Comparison of ENCODE assay signal across 10 cellular contexts in the genomic region with DNA sequence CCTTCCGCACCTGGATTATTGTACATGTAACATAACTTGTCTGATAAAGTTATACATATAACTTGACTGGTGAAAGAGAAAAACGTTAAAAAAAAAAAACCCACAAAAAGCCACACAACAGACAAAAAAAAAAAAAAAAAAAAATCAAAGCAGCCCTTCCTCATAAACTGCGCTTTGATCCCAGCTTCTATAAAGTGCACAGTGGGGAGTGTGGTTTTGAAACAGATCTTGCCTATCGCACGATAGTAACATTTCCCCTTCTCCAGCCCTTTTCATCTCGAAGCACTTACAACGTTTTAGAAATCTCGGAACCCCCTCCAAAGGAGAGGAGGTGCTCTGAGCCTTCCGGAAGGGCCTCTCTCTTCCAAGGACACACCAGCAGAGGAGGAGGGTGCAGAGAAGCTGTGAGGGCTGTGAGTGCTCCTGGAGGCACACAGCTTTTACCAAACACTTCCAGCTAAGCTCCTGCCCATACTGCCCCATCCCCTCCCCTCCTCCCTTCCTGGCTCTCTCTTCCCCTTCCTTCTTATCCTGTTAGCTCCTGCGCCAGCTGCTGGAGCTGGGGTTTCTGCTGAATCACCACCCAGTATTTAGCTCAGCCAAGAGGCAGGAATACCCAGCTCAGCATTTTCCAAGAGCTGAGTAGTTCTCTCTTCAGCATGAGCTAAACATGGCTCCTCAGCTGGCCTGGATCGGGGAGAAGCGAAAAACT. TPM values are rescaled to one million over a fixed set of nuclear protein-coding genes. Genes with fewer than 3 reads are reported as not detected.
DNase-seq lines count a peak whose midpoint lies in the region; ATAC-seq, FAIRE-seq and TF ChIP-seq lines count a peak whose summit lies in the region.
"Had no signal": no experiment of that assay in that cellular context is flagged by ENCODE, and none has a peak within 500 bp of the region (broad histone marks: within the 10 kb centered on the region; RNA-seq: fewer than 3 reads in every experiment).

No MANE protein-coding gene starts in this region.

- H3K4me1 ChIP-seq in heart right ventricle, result peaks cover 4 to 44% (median 26%) of the 10 kb centered on the region in 9 donors

- H3K27ac ChIP-seq in heart right ventricle, result peak overlapping the region; percentile 80 to 97 (median 90)

- H3K4me3 ChIP-seq in heart right ventricle, result peak overlapping the region in 7 of 10 donors; percentile 4 to 46 (median 32)

- H3K9me3 ChIP-seq in heart right ventricle, result no peaks in the 10 kb centered on the region

- H3K27me3 Mint-ChIP-seq in Calu3 (ENCODE audit: unreplicated experiment), result peaks cover 48% of the 10 kb centered on the region

- H3K9me3 Mint-ChIP-seq in Calu3 (ENCODE audit: low read depth, unreplicated experiment), result no peaks in the 10 kb centered on the region
- H3K9me3 Mint-ChIP-seq: activated B cell treated with CpG ODN at 0.5 μM for 24 hours had no signal

- no peak overlapping the region for H3K27ac Mint-ChIP-seq in Calu3 (ENCODE audit: unreplicated experiment)
- H3K27ac Mint-ChIP-seq: activated B cell treated with CpG ODN at 0.5 μM for 24 hours had no signal

- no peak for FAIRE-seq in GM12892 (lab: Jason Lieb, UNC)
- FAIRE-seq: A204.1 had no signal

- no TSS peak for BruUV-seq in Calu3 (replicated peaks; lab: Mats Ljungman, UMichigan)

- H3K27me3 ChIP-seq in heart right ventricle, result no peaks in the 10 kb centered on the region

- intact Hi-C loops in heart right ventricle (cut with DNase I), result loop anchor here in 2 of 10 donors (1.0 to 5.0 kb wide), 2 partner anchors 13 to 33 kb away; no protein-coding TSS in a partner anchor
- intact Hi-C loops in posterior vena cava (cut with DNase I), result no loop called here
- intact Hi-C loops in Calu3 (cut with micrococcal nuclease; ENCODE audit: unreplicated experiment), result no loop called here

- H3K36me3 ChIP-seq in heart right ventricle, result no peaks in the 10 kb centered on the region

- no peak for TF ChIP-seq POLR2A in GM12892 (IDR thresholded peaks at IDR 0.05; ENCODE audit: low read depth, low read length)

- no peaks in the 10 kb centered on the region for H3K4me1 Mint-ChIP-seq in Calu3 (ENCODE audit: low read depth, unreplicated experiment)
- H3K4me1 Mint-ChIP-seq: activated B cell treated with CpG ODN at 0.5 μM for 24 hours had no signal

- H3K4me3 Mint-ChIP-seq in Calu3 (ENCODE audit: low read depth, unreplicated experiment), result no peak overlapping the region
- H3K4me3 Mint-ChIP-seq: activated B cell treated with CpG ODN at 0.5 μM for 24 hours had no signal

- DNase-seq in DMS153 (lab: John Stamatoyannopoulos, UW) (peak; percentile 25), DMS153 treated with DMSO at 0.1 percent for 48 hours (lab: John Stamatoyannopoulos, UW; ENCODE audit: unreplicated experiment) (no peak), UCSD-AML1 (lab: John Stamatoyannopoulos, UW; ENCODE audit: unreplicated experiment) (peak; percentile 49), heart right ventricle (peak; percentile 71 to 80), posterior vena cava (ENCODE audit: low spot score) (peak; percentile 92), Calu3 (no peak), GM12892 (ENCODE audit: insufficient read length) (no peak)
- DNase-seq: activated B cell treated with CpG ODN at 0.5 μM for 24 hours had no signal

- peak; percentile 75 to 89 (median 86) for ATAC-seq in heart right ventricle
- no peak for ATAC-seq in HG02852 (IDR thresholded peaks at IDR 0.05; ENCODE audit: unreplicated experiment)

- 22 to 28% methylated on average over 12 of the region's 12 CpGs for WGBS in heart right ventricle, 2 donors

- TF ChIP-seq CTCF in heart right ventricle (IDR thresholded peaks at IDR 0.05) (peak in 1 of 9 donors; percentile 16), Calu3 (IDR thresholded peaks at IDR 0.05; ENCODE audit: unreplicated experiment) (no peak)

- no peaks in the 10 kb centered on the region for H3K36me3 Mint-ChIP-seq in Calu3 (ENCODE audit: insufficient read depth, unreplicated experiment)

- CTCF ChIA-PET in Calu3 (lab: Charles Lee), result interaction anchor here (1.1 kb wide), 1 partner anchor 181 kb away, joined by 3 read pairs; no protein-coding TSS in a partner anchor

RNA-seq across cellular contexts. Expression of a gene that starts 28.4 kb away (rescaled TPM):
- total RNA-seq in heart right ventricle, result 10 to 100 TPM in 4 of 10 donors, 1 to 10 TPM in 6; 5.9 to 14.8 (median 9.6) TPM
- 10 to 100 TPM in 1 of 2 donors, 1 to 10 TPM in 1; 7.8 to 14.9 TPM for polyA plus RNA-seq in heart right ventricle
- 10 to 100 TPM; 17.4 to 31.0 TPM for total RNA-seq in posterior vena cava
- 0.29 TPM in 1 of 2 replicates, not detected in the other for total RNA-seq in Calu3 (2022)
- polyA plus RNA-seq in GM12892 (2012; ENCODE audit: missing spikeins), result not detected

RNA-seq across cellular contexts. Expression of a gene that starts 36.0 kb away (rescaled TPM):
- total RNA-seq in heart right ventricle (under 1 TPM in 1 of 10 donors, not detected in 9; 0.53 TPM), posterior vena cava (under 1 TPM in 1 of 2 donors, not detected in 1; 0.19 TPM), Calu3 (2022) (not detected in 2 replicates)
- under 1 TPM in 1 of 2 donors, not detected in 1; 0.07 TPM for polyA plus RNA-seq in heart right ventricle
- polyA plus RNA-seq in GM12892 (2012; ENCODE audit: missing spikeins), result not detected

RNA-seq across cellular contexts. Expression of a gene that starts 50.2 kb away (rescaled TPM):
- total RNA-seq in heart right ventricle (not detected), posterior vena cava (not detected), Calu3 (2022) (not detected in 2 replicates)
- not detected for polyA plus RNA-seq in heart right ventricle
- not detected for polyA plus RNA-seq in GM12892 (2012; ENCODE audit: missing spikeins)
- total RNA-seq: activated B cell treated with CpG ODN at 0.5 μM for 24 hours had no signal

RNA-seq across cellular contexts. Expression of a gene that starts 59.7 kb away (rescaled TPM):
- total RNA-seq in heart right ventricle (10 to 100 TPM; 22.3 to 35.9 (median 28.4) TPM), posterior vena cava (10 to 100 TPM; 35.2 to 38.7 TPM), Calu3 (2022) (47.0 and 47.3 TPM in 2 replicates)
- 10 to 100 TPM in 1 of 2 donors, 1 to 10 TPM in 1; 9.8 to 43.3 TPM for polyA plus RNA-seq in heart right ventricle
- polyA plus RNA-seq in GM12892 (2012; ENCODE audit: missing spikeins), result 39.9 TPM

Comparison
In these comparisons a context has a peak if more than half of its experiments do, and no peak if none do; other contexts are left out.
1. DNase-seq: peak in DMS153 (single experiment), UCSD-AML1 (single experiment), heart right ventricle (2 of 2) and posterior vena cava (single experiment); none in DMS153 treated with DMSO at 0.1 percent for 48 hours (single experiment), Calu3 (single experiment) and GM12892 (single experiment).